Comparison of ENCODE assay signal across 16 cellular contexts in genomic region chr10:26357203-26357602, GRCh38.
DNase-seq lines count a peak whose midpoint lies in the region; ATAC-seq and TF ChIP-seq lines count a peak whose summit lies in the region.
"Had no signal": no experiment of that assay in that cellular context is flagged by ENCODE, and none has a peak within 500 bp of the region (broad histone marks: within the 10 kb centered on the region; RNA-seq: fewer than 3 reads in every experiment).

No MANE protein-coding gene starts in this region.

- no peak overlapping the region for H3K23ac ChIP-seq in trophoblast cell (ENCODE audit: low read length)

- peaks cover 8% of the 10 kb centered on the region for H3K4me1 Mint-ChIP-seq in activated naive CD8-positive, alpha-beta T cell treated with anti-CD3 and anti-CD28 coated beads, Interleukin-2, amount 50 U/mL, for 24 hours
- H3K4me1 Mint-ChIP-seq in activated naive CD8-positive, alpha-beta T cell treated with anti-CD3 and anti-CD28 coated beads for 36 hours = peaks cover 3% of the 10 kb centered on the region
- no peaks in the 10 kb centered on the region for H3K4me1 Mint-ChIP-seq in neural progenitor cell
- H3K4me1 Mint-ChIP-seq: activated CD4-positive, alpha-beta T cell treated with anti-CD3 and anti-CD28 coated beads, Interleukin-2, amount 10 ng/mL, durations not matched to agents 7 days and 5 days had no signal

- no peak overlapping the region for H2AFZ ChIP-seq in trophoblast cell (ENCODE audit: insufficient read depth, low read length, poor library complexity)
- no peak overlapping the region for H2AFZ ChIP-seq in neural progenitor cell (replicated peaks)

- no peak for TF ChIP-seq CTCF in neural progenitor cell (IDR thresholded peaks at IDR 0.05)

- no peak overlapping the region for H2BK12ac ChIP-seq in trophoblast cell (ENCODE audit: low read length)

- H3K4me2 ChIP-seq in trophoblast cell (ENCODE audit: low read length) (no peak overlapping the region), neural progenitor cell (no peak overlapping the region)

- H3K27ac ChIP-seq in trophoblast cell (ENCODE audit: low read depth, low read length) (no peak overlapping the region), neural progenitor cell (no peak overlapping the region)

- peaks cover 4% of the 10 kb centered on the region for H3K79me1 ChIP-seq in trophoblast cell (ENCODE audit: low read length)

- no peak overlapping the region for H2AK5ac ChIP-seq in trophoblast cell (ENCODE audit: low read length)

- no peak overlapping the region for H3K4me3 ChIP-seq in trophoblast cell (ENCODE audit: low read depth, low read length)
- no peak overlapping the region for H3K4me3 ChIP-seq in neural progenitor cell

- H3K4me1 ChIP-seq in trophoblast cell (ENCODE audit: control insufficient read depth in 1 of 2, insufficient read depth in 2 of 2, low read length in 2 of 2) (peaks cover 4 to 11% of the 10 kb centered on the region in 2 experiments), neural progenitor cell (no peaks in the 10 kb centered on the region)

- DNase-seq in activated naive CD8-positive, alpha-beta T cell treated with anti-CD3 and anti-CD28 coated beads, Interleukin-2, amount 50 U/mL, for 24 hours = no peak
- no peak for DNase-seq in activated naive CD8-positive, alpha-beta T cell treated with anti-CD3 and anti-CD28 coated beads for 36 hours
- DNase-seq in trophoblast cell = peak; percentile 37 to 76
- DNase-seq in DMS153 treated with DMSO at 0.1 percent for 48 hours (lab: John Stamatoyannopoulos, UW; ENCODE audit: unreplicated experiment) = no peak
- no peak for DNase-seq in neural progenitor cell (ENCODE audit: low spot score)
- DNase-seq: activated CD4-positive, alpha-beta T cell treated with anti-CD3 and anti-CD28 coated beads, Interleukin-2, amount 10 ng/mL, durations not matched to agents 7 days and 5 days; central memory CD4-positive, alpha-beta T cell; DMS153; NCI-H1694 treated with DMSO at 0.1 percent for 48 hours; NCI-H82; retina had no signal

- H3K27me3 ChIP-seq in trophoblast cell (ENCODE audit: insufficient read depth, low read length) (no peaks in the 10 kb centered on the region), neural progenitor cell (no peaks in the 10 kb centered on the region)

- H3K9me3 ChIP-seq in trophoblast cell (ENCODE audit: insufficient read depth, low read depth, low read length) (no peaks in the 10 kb centered on the region), neural progenitor cell (ENCODE audit: low read depth) (no peaks in the 10 kb centered on the region)

- H3K36me3 ChIP-seq in trophoblast cell (ENCODE audit: control insufficient read depth in 1 of 2, insufficient read depth in 2 of 2, low read length in 2 of 2) = no peaks in the 10 kb centered on the region
- no peaks in the 10 kb centered on the region for H3K36me3 ChIP-seq in neural progenitor cell

- no peaks in the 10 kb centered on the region for H3F3A ChIP-seq in neural progenitor cell (ENCODE audit: low read depth)

- H3K18ac ChIP-seq in trophoblast cell (ENCODE audit: low read length) = no peak overlapping the region

- no peaks in the 10 kb centered on the region for H3K79me2 ChIP-seq in trophoblast cell (ENCODE audit: control insufficient read depth, insufficient read depth, low read length, poor library complexity)
- no peaks in the 10 kb centered on the region for H3K79me2 ChIP-seq in neural progenitor cell (ENCODE audit: low read depth)

- ATAC-seq in activated naive CD8-positive, alpha-beta T cell treated with anti-CD3 and anti-CD28 coated beads, Interleukin-2, amount 50 U/mL, for 24 hours = peak; percentile 81
- ATAC-seq in GM19452 (IDR thresholded peaks at IDR 0.05; ENCODE audit: unreplicated experiment) (peak; percentile 77), HG02973 (IDR thresholded peaks at IDR 0.05; ENCODE audit: unreplicated experiment) (peak; percentile 86), HG02840 (IDR thresholded peaks at IDR 0.05; ENCODE audit: low FRiP score, unreplicated experiment) (no peak)

- H3K27me3 Mint-ChIP-seq in activated naive CD8-positive, alpha-beta T cell treated with anti-CD3 and anti-CD28 coated beads, Interleukin-2, amount 50 U/mL, for 24 hours = no peaks in the 10 kb centered on the region
- no peaks in the 10 kb centered on the region for H3K27me3 Mint-ChIP-seq in activated naive CD8-positive, alpha-beta T cell treated with anti-CD3 and anti-CD28 coated beads for 36 hours
- no peaks in the 10 kb centered on the region for H3K27me3 Mint-ChIP-seq in neural progenitor cell (ENCODE audit: insufficient read depth, low read depth)

- no peak overlapping the region for H3K27ac Mint-ChIP-seq in activated naive CD8-positive, alpha-beta T cell treated with anti-CD3 and anti-CD28 coated beads, Interleukin-2, amount 50 U/mL, for 24 hours
- H3K27ac Mint-ChIP-seq in activated naive CD8-positive, alpha-beta T cell treated with anti-CD3 and anti-CD28 coated beads for 36 hours = no peak overlapping the region
- H3K27ac Mint-ChIP-seq in neural progenitor cell = no peak overlapping the region
- H3K27ac Mint-ChIP-seq: activated CD4-positive, alpha-beta T cell treated with anti-CD3 and anti-CD28 coated beads, Interleukin-2, amount 10 ng/mL, durations not matched to agents 7 days and 5 days; activated naive CD8-positive, alpha-beta T cell; natural killer cell treated with Interleukin-12 subunit alpha and Interleukin-12 subunit beta and Interleukin-15 and Interleukin-18, amount 100 ng/mL, for 72 hours had no signal

- no peaks in the 10 kb centered on the region for H3K9me3 Mint-ChIP-seq in activated naive CD8-positive, alpha-beta T cell treated with anti-CD3 and anti-CD28 coated beads, Interleukin-2, amount 50 U/mL, for 24 hours
- no peaks in the 10 kb centered on the region for H3K9me3 Mint-ChIP-seq in activated naive CD8-positive, alpha-beta T cell treated with anti-CD3 and anti-CD28 coated beads for 36 hours
- H3K9me3 Mint-ChIP-seq in neural progenitor cell = no peaks in the 10 kb centered on the region
- H3K9me3 Mint-ChIP-seq: activated CD4-positive, alpha-beta T cell treated with anti-CD3 and anti-CD28 coated beads, Interleukin-2, amount 10 ng/mL, durations not matched to agents 7 days and 5 days; natural killer cell treated with Interleukin-12 subunit alpha and Interleukin-12 subunit beta and Interleukin-15 and Interleukin-18, amount 100 ng/mL, for 72 hours had no signal

- H3K4ac ChIP-seq in trophoblast cell (ENCODE audit: low read depth, low read length) = no peak overlapping the region

- no peak overlapping the region for H4K8ac ChIP-seq in trophoblast cell (ENCODE audit: low read depth, low read length)

- no peak overlapping the region for H2BK120ac ChIP-seq in trophoblast cell (ENCODE audit: insufficient read depth, low read length, poor library complexity)

- H3K4me3 Mint-ChIP-seq in activated naive CD8-positive, alpha-beta T cell treated with anti-CD3 and anti-CD28 coated beads, Interleukin-2, amount 50 U/mL, for 24 hours = no peak overlapping the region
- no peak overlapping the region for H3K4me3 Mint-ChIP-seq in activated naive CD8-positive, alpha-beta T cell treated with anti-CD3 and anti-CD28 coated beads for 36 hours
- no peak overlapping the region for H3K4me3 Mint-ChIP-seq in neural progenitor cell
- H3K4me3 Mint-ChIP-seq: activated CD4-positive, alpha-beta T cell treated with anti-CD3 and anti-CD28 coated beads, Interleukin-2, amount 10 ng/mL, durations not matched to agents 7 days and 5 days; activated naive CD8-positive, alpha-beta T cell; natural killer cell treated with Interleukin-12 subunit alpha and Interleukin-12 subunit beta and Interleukin-15 and Interleukin-18, amount 100 ng/mL, for 72 hours had no signal

- WGBS in trophoblast cell (ENCODE audit: extremely low coverage, insufficient coverage, insufficient read length) = no CpG with 5 or more reads among the region's 1 CpG

- H3K14ac ChIP-seq in trophoblast cell (ENCODE audit: low read length) = no peak overlapping the region

- no peak overlapping the region for H2BK5ac ChIP-seq in trophoblast cell (ENCODE audit: low read depth, low read length, poor library complexity)

- H4K12ac ChIP-seq in trophoblast cell (ENCODE audit: low read depth, low read length) = no peak overlapping the region

- H3K9ac ChIP-seq in trophoblast cell (ENCODE audit: low read length) = no peak overlapping the region
- H3K9ac ChIP-seq in neural progenitor cell = no peak overlapping the region

- no peaks in the 10 kb centered on the region for H3K36me3 Mint-ChIP-seq in activated naive CD8-positive, alpha-beta T cell treated with anti-CD3 and anti-CD28 coated beads, Interleukin-2, amount 50 U/mL, for 24 hours (ENCODE audit: low read depth)
- H3K36me3 Mint-ChIP-seq in activated naive CD8-positive, alpha-beta T cell treated with anti-CD3 and anti-CD28 coated beads for 36 hours = no peaks in the 10 kb centered on the region
- H3K36me3 Mint-ChIP-seq in neural progenitor cell = no peaks in the 10 kb centered on the region
- H3K36me3 Mint-ChIP-seq: natural killer cell treated with Interleukin-12 subunit alpha and Interleukin-12 subunit beta and Interleukin-15 and Interleukin-18, amount 100 ng/mL, for 72 hours had no signal

- no peaks in the 10 kb centered on the region for H4K20me1 ChIP-seq in neural progenitor cell (ENCODE audit: low read depth)

- no peak overlapping the region for H4K91ac ChIP-seq in trophoblast cell (ENCODE audit: low read depth, low read length)

Comparison
In these comparisons a context has a peak if more than half of its experiments do, and no peak if none do; other contexts are left out.
1. DNase-seq: peak in trophoblast cell (2 of 2); none in activated naive CD8-positive, alpha-beta T cell treated with anti-CD3 and anti-CD28 coated beads, Interleukin-2, amount 50 U/mL, for 24 hours (single experiment), activated naive CD8-positive, alpha-beta T cell treated with anti-CD3 and anti-CD28 coated beads for 36 hours (single experiment), DMS153 treated with DMSO at 0.1 percent for 48 hours (single experiment) and neural progenitor cell (single experiment).